ENCODE assay signal across 9 cellular contexts in genomic region chr1:18234790-18235242, GRCh38.
DNase-seq lines count a peak whose midpoint lies in the region; ATAC-seq and TF ChIP-seq lines count a peak whose summit lies in the region.
"Had no signal": no experiment of that assay in that cellular context is flagged by ENCODE, and none has a peak within 500 bp of the region (broad histone marks: within the 10 kb centered on the region; RNA-seq: fewer than 3 reads in every experiment).

No MANE protein-coding gene starts in this region.

- peak; percentile 76 for ATAC-seq in left colon
- ATAC-seq in GM18517 (IDR thresholded peaks at IDR 0.05; ENCODE audit: unreplicated experiment): no peak
- ATAC-seq in GM19324 (IDR thresholded peaks at IDR 0.05; ENCODE audit: low FRiP score, unreplicated experiment): no peak

- in situ Hi-C loops in GM13977 (cut with MboI; ENCODE audit: low pct_unique_long_range_greater_than_20kb, low sequenced_read_pairs, unreplicated experiment): no loop called here
- in situ Hi-C loops in astrocyte of the spinal cord (cut with HindIII; ENCODE audit: low sequenced_read_pairs): no loop called here

- TF ChIP-seq CTCF in C4-2B (conservative IDR thresholded peaks at IDR 0.05) (peak; percentile 80), GM13977 (IDR thresholded peaks at IDR 0.05; ENCODE audit: extremely low read depth, insufficient read depth, missing control alignments) (peak; percentile 63), astrocyte of the spinal cord (IDR thresholded peaks at IDR 0.05; ENCODE audit: low read depth, low read length) (peak; percentile 46)

- intact Hi-C loops in left colon (cut with DNase I, micrococcal nuclease): no loop called here

- peak overlapping the region; percentile 8; the same call in 1 of the 2 replicates for H3K27ac ChIP-seq in C4-2B

- DNase-seq in GM13977 (ENCODE audit: low spot score): peak; percentile 61
- peak; percentile 71 for DNase-seq in NCI-H345 (lab: John Stamatoyannopoulos, UW)
- no peak for DNase-seq in astrocyte of the spinal cord (ENCODE audit: low read depth, low spot score)
- DNase-seq in left colon: peak; percentile 30 to 40
- no peak for DNase-seq in middle frontal gyrus (ENCODE audit: extremely low spot score, low spot score)
- DNase-seq: naive B cell had no signal

- no peak overlapping the region for H3K4me3 ChIP-seq in astrocyte of the spinal cord (ENCODE audit: low read depth, low read length)

Comparison
In these comparisons a context has a peak if more than half of its experiments do, and no peak if none do; other contexts are left out.
1. DNase-seq: peak in GM13977 (single experiment), NCI-H345 (single experiment) and left colon (2 of 2); none in astrocyte of the spinal cord (single experiment) and middle frontal gyrus (single experiment).
2. Peak in every context shown above with its lines, with median percentiles within 50 percentile points of each other: CTCF ChIP-seq.